Comparison of ENCODE assay signal across 8 cellular contexts in genomic region chr19:38899447-38900219, GRCh38. TPM values are rescaled to one million over a fixed set of nuclear protein-coding genes. Genes with fewer than 3 reads are reported as not detected.
DNase-seq lines count a peak whose midpoint lies in the region; ATAC-seq, FAIRE-seq and TF ChIP-seq lines count a peak whose summit lies in the region.

TSS of gene NFKBIB (plus strand) at chr19:38899969. CDS start at chr19:38900033, 64 bp downstream.
TSS of gene SIRT2 (minus strand) at chr19:38899618. CDS start at chr19:38899521, 97 bp downstream.

- H3K4me1 Mint-ChIP-seq in chondrocyte (ENCODE audit: low read depth) = peaks cover 26% of the 10 kb centered on the region

- intact Hi-C loops in kidney (cut with DNase I) = no loop called here

- H3K9me3 ChIP-seq in kidney (ENCODE audit: control insufficient read depth in 1 of 2, low read length in 2 of 2) = peaks cover 0 to 3% of the 10 kb centered on the region in 2 donors

- H3K9ac ChIP-seq in kidney (ENCODE audit: low read length in 2 of 2) = peak within 1 kb of the TSS; percentile 80 to 95

- peaks cover 0 to under 1% of the 10 kb centered on the region in 2 donors for H3K36me3 ChIP-seq in kidney (ENCODE audit: control insufficient read depth in 1 of 2, insufficient read depth in 2 of 2, low read length in 2 of 2)

- peak; percentile 93 for ATAC-seq in HG03439 (IDR thresholded peaks at IDR 0.05; ENCODE audit: unreplicated experiment)

- peak within 1 kb of the TSS; percentile 96 for H3K4me3 Mint-ChIP-seq in chondrocyte (ENCODE audit: unreplicated experiment)

- no peak for TF ChIP-seq CTCF in chondrocyte (IDR thresholded peaks at IDR 0.05)
- TF ChIP-seq CTCF in kidney (IDR thresholded peaks at IDR 0.05; ENCODE audit: borderline replicate concordance, extremely low read depth, insufficient read depth) = peak; percentile 13

- DNase-seq in AML-193 (lab: John Stamatoyannopoulos, UW) (peak; percentile 100), NCI-H510A treated with DMSO at 0.1 percent for 48 hours (lab: John Stamatoyannopoulos, UW) (peak; percentile 99), chondrocyte (ENCODE audit: low spot score) (peak; percentile 100), kidney (peak; percentile 100)
- peak; percentile 97 to 98 for DNase-seq in activated CD4-positive, alpha-beta T cell treated with anti-CD3 and anti-CD28 coated beads for 24 hours (ENCODE audit: low read depth in 2 of 2)
- peak; percentile 100 for DNase-seq in stimulated activated CD4-positive, alpha-beta T cell treated with anti-CD3 and anti-CD28 coated beads, Interleukin-15, amount 100 ng/mL, for 24 hours

- peak within 1 kb of the TSS; percentile 80 to 90 for H3K27ac ChIP-seq in kidney (ENCODE audit: low read depth in 2 of 2, low read length in 2 of 2)

- peaks cover 5% of the 10 kb centered on the region for H3K36me3 Mint-ChIP-seq in chondrocyte (ENCODE audit: low read depth)

- peak within 1 kb of the TSS; percentile 74 to 95 for H3K4me3 ChIP-seq in kidney (ENCODE audit: low read length in 2 of 2)

- peak; percentile 98 for FAIRE-seq in kidney (lab: Jason Lieb, UNC)

- peak within 1 kb of the TSS; percentile 98 for H3K27ac Mint-ChIP-seq in chondrocyte (ENCODE audit: unreplicated experiment)

- H3K4me1 ChIP-seq in kidney (ENCODE audit: control insufficient read depth in 1 of 2, insufficient read depth in 1 of 2, low read depth in 1 of 2, low read length in 2 of 2) = peaks cover 9 to 13% of the 10 kb centered on the region in 2 donors

- H3K27me3 Mint-ChIP-seq in chondrocyte (ENCODE audit: low read depth) = no peaks in the 10 kb centered on the region

- H3K9me3 Mint-ChIP-seq in chondrocyte (ENCODE audit: low read depth) = no peaks in the 10 kb centered on the region

- peak; percentile 70 for TF ChIP-seq POLR2A in GM19193 (IDR thresholded peaks at IDR 0.05; ENCODE audit: extremely low read depth, insufficient read depth, insufficient read length)

RNA-seq across cellular contexts. Expression of gene NFKBIB, which starts in this region (rescaled TPM):
- total RNA-seq in chondrocyte = 15.3 to 17.3 TPM (median 15.8 TPM) in 3 replicates
- total RNA-seq in kidney = 23.2 TPM
- polyA plus RNA-seq in kidney (ENCODE audit: insufficient read depth, low read depth, low replicate concordance) = 37.6 TPM

RNA-seq across cellular contexts. Expression of gene SIRT2, which starts in this region (rescaled TPM):
- total RNA-seq in chondrocyte (54.0 to 57.1 TPM (median 54.2 TPM) in 3 replicates), kidney (36.0 TPM)
- 56.9 TPM for polyA plus RNA-seq in kidney (ENCODE audit: insufficient read depth, low read depth, low replicate concordance)

Comparison
In these comparisons a context has a peak if more than half of its experiments do, and no peak if none do; other contexts are left out.
1. Peak in every context shown above with its lines: DNase-seq, ATAC-seq, H3K4me3 ChIP-seq and H3K27ac ChIP-seq.